Comparison of ENCODE assay signal across 1 cellular context in genomic region chr10:49567810-49568209, GRCh38.
TF ChIP-seq lines count a peak whose summit lies in the region.

No MANE protein-coding gene starts in this region.

TF ChIP-seq in GM12878, 131 proteins besides CTCF, POLR2A, EP300 and RAD21:
- no peak for TF ChIP-seq BHLHE40 (IDR thresholded peaks at IDR 0.05; ENCODE audit: borderline replicate concordance in 1 of 2, low read depth in 2 of 2, low read length in 1 of 2)
- peak; percentile 22; the same call in 1 of the 2 replicates for TF ChIP-seq SPI1 (IDR thresholded peaks at IDR 0.05; ENCODE audit: borderline replicate concordance, insufficient read depth, low read depth, low read length)
